21 cellular contexts compared by ENCODE assay signal in genomic region chr2:105859694-105859951, GRCh38.
DNase-seq lines count a peak whose midpoint lies in the region; ATAC-seq lines count a peak whose summit lies in the region.
"Had no signal": no experiment of that assay in that cellular context is flagged by ENCODE, and none has a peak within 500 bp of the region (broad histone marks: within the 10 kb centered on the region; RNA-seq: fewer than 3 reads in every experiment).

No MANE protein-coding gene starts in this region.

- no peaks in the 10 kb centered on the region for H3K9me3 ChIP-seq in CD8-positive, alpha-beta memory T cell (ENCODE audit: low read length)
- no peaks in the 10 kb centered on the region for H3K9me3 ChIP-seq in naive thymus-derived CD4-positive, alpha-beta T cell (ENCODE audit: control insufficient read depth in 2 of 3, low read length in 3 of 3)
- H3K9me3 ChIP-seq: adrenal gland, prostate gland, upper lobe of left lung had no signal

- intact Hi-C loops in naive thymus-derived CD4-positive, alpha-beta T cell (cut with micrococcal nuclease), result loop anchor here (1.0 to 5.0 kb wide), 4 partner anchors 13 to 283 kb away; no protein-coding TSS in a partner anchor

- peaks cover 12% of the 10 kb centered on the region for H3K36me3 ChIP-seq in CD8-positive, alpha-beta memory T cell (ENCODE audit: insufficient read depth, low read length)
- H3K36me3 ChIP-seq in naive thymus-derived CD4-positive, alpha-beta T cell (ENCODE audit: control insufficient read depth in 2 of 3, insufficient read depth in 3 of 3, low read length in 3 of 3), result peaks cover 0 to 6% (median 0%) of the 10 kb centered on the region in 3 experiments
- H3K36me3 ChIP-seq: cardiac muscle cell, prostate gland had no signal

- peak overlapping the region; percentile 21 for H3K27ac ChIP-seq in CD8-positive, alpha-beta memory T cell (ENCODE audit: low read depth, low read length)
- H3K27ac ChIP-seq in naive thymus-derived CD4-positive, alpha-beta T cell (ENCODE audit: low read depth, low read length), result peak overlapping the region; percentile 66
- H3K27ac ChIP-seq: adrenal gland, C4-2B, cardiac muscle cell, prostate gland, upper lobe of left lung, VCaP had no signal

- H3K9me3 Mint-ChIP-seq in activated CD4-positive, alpha-beta T cell treated with anti-CD3 and anti-CD28 coated beads, Interleukin-2, amount 10 ng/mL, durations not matched to agents 7 days and 5 days, result no peaks in the 10 kb centered on the region
- H3K9me3 Mint-ChIP-seq in CD8-positive, alpha-beta memory T cell, result no peaks in the 10 kb centered on the region
- H3K9me3 Mint-ChIP-seq in activated naive CD4-positive, alpha-beta T cell treated with anti-CD3 and anti-CD28 coated beads, Interleukin-2, amount 50 U/mL, for 72 hours, result no peaks in the 10 kb centered on the region
- no peaks in the 10 kb centered on the region for H3K9me3 Mint-ChIP-seq in naive thymus-derived CD4-positive, alpha-beta T cell
- H3K9me3 Mint-ChIP-seq: nephron had no signal

- DNase-seq in activated CD4-positive, alpha-beta T cell treated with anti-CD3 and anti-CD28 coated beads, Interleukin-2, amount 10 ng/mL, durations not matched to agents 7 days and 5 days, result no peak
- DNase-seq in activated CD4-positive, alpha-beta T cell treated with anti-CD3 and anti-CD28 coated beads for 1 hour, result no peak
- DNase-seq in CD8-positive, alpha-beta memory T cell, result no peak
- no peak for DNase-seq in activated naive CD4-positive, alpha-beta T cell treated with anti-CD3 and anti-CD28 coated beads, Interleukin-2, amount 50 U/mL, for 72 hours (ENCODE audit: low spot score in 2 of 2)
- no peak for DNase-seq in naive thymus-derived CD4-positive, alpha-beta T cell
- no peak for DNase-seq in SW480 (ENCODE audit: low spot score)
- no peak for DNase-seq in A172 (ENCODE audit: low spot score)
- DNase-seq in SKM-1 (lab: John Stamatoyannopoulos, UW; ENCODE audit: unreplicated experiment), result no peak
- DNase-seq: adrenal gland, DMS79, MV-4-11, NCI-H2081, NCI-H510A treated with DMSO at 0.1 percent for 48 hours, upper lobe of left lung had no signal

- no peaks in the 10 kb centered on the region for H3K27me3 Mint-ChIP-seq in activated CD4-positive, alpha-beta T cell treated with anti-CD3 and anti-CD28 coated beads, Interleukin-2, amount 10 ng/mL, durations not matched to agents 7 days and 5 days
- H3K27me3 Mint-ChIP-seq in CD8-positive, alpha-beta memory T cell, result no peaks in the 10 kb centered on the region
- no peaks in the 10 kb centered on the region for H3K27me3 Mint-ChIP-seq in naive thymus-derived CD4-positive, alpha-beta T cell

- ATAC-seq in activated naive CD4-positive, alpha-beta T cell treated with anti-CD3 and anti-CD28 coated beads, Interleukin-2, amount 50 U/mL, for 72 hours, result no peak
- no peak for ATAC-seq in naive thymus-derived CD4-positive, alpha-beta T cell
- ATAC-seq: Right ventricle myocardium inferior had no signal

- peaks cover 97% of the 10 kb centered on the region for H3K4me1 Mint-ChIP-seq in activated CD4-positive, alpha-beta T cell treated with anti-CD3 and anti-CD28 coated beads, Interleukin-2, amount 10 ng/mL, durations not matched to agents 7 days and 5 days
- H3K4me1 Mint-ChIP-seq in CD8-positive, alpha-beta memory T cell, result peaks cover 99 to 100% (median 99%) of the 10 kb centered on the region in 3 donors
- peaks cover 60 to 100% (median 95%) of the 10 kb centered on the region in 7 donors for H3K4me1 Mint-ChIP-seq in naive thymus-derived CD4-positive, alpha-beta T cell

- H3K4me3 ChIP-seq in CD8-positive, alpha-beta memory T cell (ENCODE audit: low read length), result peak overlapping the region; percentile 26
- no peak overlapping the region for H3K4me3 ChIP-seq in naive thymus-derived CD4-positive, alpha-beta T cell (ENCODE audit: low read length)
- H3K4me3 ChIP-seq: adrenal gland, cardiac muscle cell, lung, prostate gland, upper lobe of left lung had no signal

- H3K4me3 Mint-ChIP-seq in activated CD4-positive, alpha-beta T cell treated with anti-CD3 and anti-CD28 coated beads, Interleukin-2, amount 10 ng/mL, durations not matched to agents 7 days and 5 days, result no peak overlapping the region
- H3K4me3 Mint-ChIP-seq in CD8-positive, alpha-beta memory T cell, result peak overlapping the region in 6 of 7 donors; percentile 48 to 85 (median 72)
- H3K4me3 Mint-ChIP-seq in naive thymus-derived CD4-positive, alpha-beta T cell, result peak overlapping the region in 9 of 10 donors; percentile 25 to 87 (median 73)
- H3K4me3 Mint-ChIP-seq: nephron had no signal

- peaks cover 74% of the 10 kb centered on the region for H3K36me3 Mint-ChIP-seq in activated CD4-positive, alpha-beta T cell treated with anti-CD3 and anti-CD28 coated beads, Interleukin-2, amount 10 ng/mL, durations not matched to agents 7 days and 5 days (ENCODE audit: low read depth)
- H3K36me3 Mint-ChIP-seq in CD8-positive, alpha-beta memory T cell, result peaks cover 3 to 36% (median 9%) of the 10 kb centered on the region in 3 donors
- H3K36me3 Mint-ChIP-seq in activated naive CD4-positive, alpha-beta T cell treated with anti-CD3 and anti-CD28 coated beads, Interleukin-2, amount 50 U/mL, for 72 hours, result peaks cover 42 to 48% of the 10 kb centered on the region in 2 donors
- H3K36me3 Mint-ChIP-seq in naive thymus-derived CD4-positive, alpha-beta T cell, result peaks cover 0 to 41% (median 26%) of the 10 kb centered on the region in 5 donors

- peak overlapping the region; percentile 36 for H3K27ac Mint-ChIP-seq in activated CD4-positive, alpha-beta T cell treated with anti-CD3 and anti-CD28 coated beads, Interleukin-2, amount 10 ng/mL, durations not matched to agents 7 days and 5 days
- H3K27ac Mint-ChIP-seq in CD8-positive, alpha-beta memory T cell, result peak overlapping the region; percentile 85 to 98 (median 94)
- peak overlapping the region; percentile 84 to 99 for H3K27ac Mint-ChIP-seq in activated naive CD4-positive, alpha-beta T cell treated with anti-CD3 and anti-CD28 coated beads, Interleukin-2, amount 50 U/mL, for 72 hours
- H3K27ac Mint-ChIP-seq in naive thymus-derived CD4-positive, alpha-beta T cell, result peak overlapping the region; percentile 73 to 98 (median 92)
- H3K27ac Mint-ChIP-seq: nephron had no signal

- CTCF ChIA-PET in activated CD4-positive, alpha-beta T cell treated with anti-CD3 and anti-CD28 coated beads, Interleukin-2, amount 10 ng/mL, durations not matched to agents 7 days and 5 days (lab: Charles Lee), result interaction anchor here (0.9 kb wide), 1 partner anchor 73 kb away, joined by 3 read pairs; no protein-coding TSS in a partner anchor
- CTCF ChIA-PET in CD8-positive, alpha-beta memory T cell (lab: Charles Lee), result interaction anchor here (1.0 to 1.7 kb wide), 2 partner anchors 9 to 60 kb away, joined by 3 to 4 read pairs; no protein-coding TSS in a partner anchor
- CTCF ChIA-PET in naive thymus-derived CD4-positive, alpha-beta T cell (lab: Charles Lee), result no interaction called here

- POLR2A ChIA-PET in activated CD4-positive, alpha-beta T cell treated with anti-CD3 and anti-CD28 coated beads, Interleukin-2, amount 10 ng/mL, durations not matched to agents 7 days and 5 days (lab: Charles Lee), result no interaction called here
- POLR2A ChIA-PET in CD8-positive, alpha-beta memory T cell (lab: Charles Lee), result no interaction called here
- POLR2A ChIA-PET in naive thymus-derived CD4-positive, alpha-beta T cell (lab: Charles Lee), result interaction anchor here (1.0 to 1.6 kb wide), 3 partner anchors 20 to 117 kb away, joined by 3 to 4 read pairs (median 3); no protein-coding TSS in a partner anchor

- peaks cover 92% of the 10 kb centered on the region for H3K4me1 ChIP-seq in CD8-positive, alpha-beta memory T cell (ENCODE audit: insufficient read depth, low read length)
- peaks cover 74 to 96% of the 10 kb centered on the region in 2 donors for H3K4me1 ChIP-seq in naive thymus-derived CD4-positive, alpha-beta T cell (ENCODE audit: control insufficient read depth in 2 of 2, insufficient read depth in 2 of 2, low read length in 2 of 2)
- H3K4me1 ChIP-seq: prostate gland, upper lobe of left lung had no signal

- no peaks in the 10 kb centered on the region for H3K27me3 ChIP-seq in CD8-positive, alpha-beta memory T cell (ENCODE audit: insufficient read depth, low read length, poor library complexity, severe bottlenecking)
- no peaks in the 10 kb centered on the region for H3K27me3 ChIP-seq in naive thymus-derived CD4-positive, alpha-beta T cell (ENCODE audit: control insufficient read depth in 2 of 2, insufficient read depth in 2 of 2, low read length in 2 of 2)
- H3K27me3 ChIP-seq: adrenal gland, cardiac muscle cell, upper lobe of left lung had no signal

Comparison
In these comparisons a context has a peak if more than half of its experiments do, and no peak if none do; other contexts are left out.
1. H3K27ac Mint-ChIP-seq: peak in every context shown above with its lines; median percentile 94 in CD8-positive, alpha-beta memory T cell; 92 in naive thymus-derived CD4-positive, alpha-beta T cell; 92 in activated naive CD4-positive, alpha-beta T cell treated with anti-CD3 and anti-CD28 coated beads, Interleukin-2, amount 50 U/mL, for 72 hours; 36 in activated CD4-positive, alpha-beta T cell treated with anti-CD3 and anti-CD28 coated beads, Interleukin-2, amount 10 ng/mL, durations not matched to agents 7 days and 5 days.